8 cellular contexts compared by ENCODE assay signal in genomic region chr1:156505679-156506298, GRCh38. TPM values are rescaled to one million over a fixed set of nuclear protein-coding genes. Genes with fewer than 3 reads are reported as not detected.
DNase-seq lines count a peak whose midpoint lies in the region; ATAC-seq and TF ChIP-seq lines count a peak whose summit lies in the region.

No MANE protein-coding gene starts in this region.

- no peaks in the 10 kb centered on the region; the same call in 1 of the 2 replicates for H3K9me2 ChIP-seq in GM23338 (ENCODE audit: insufficient read depth)

- peaks cover 5% of the 10 kb centered on the region; the same call in 1 of the 3 replicates for H3K9me3 Mint-ChIP-seq in GM23338

- no peaks in the 10 kb centered on the region for H3K79me2 ChIP-seq in GM23338 (replicated peaks; ENCODE audit: insufficient read depth)

- peaks cover 10% of the 10 kb centered on the region; the same call in 1 of the 2 replicates for H3F3A ChIP-seq in GM23338 (replicated peaks; ENCODE audit: low read depth)

- H2AFZ ChIP-seq in GM23338 = no peak overlapping the region

- H3K9ac ChIP-seq in skeletal muscle tissue (ENCODE audit: low read depth in 1 of 3, low read length in 3 of 3) = peak overlapping the region in 2 of 3 donors; percentile 84 to 97

- TF ChIP-seq CTCF in GM23338 (conservative IDR thresholded peaks at IDR 0.05; ENCODE audit: low read depth in 2 of 2) (no peak), VCaP (conservative IDR thresholded peaks at IDR 0.05) (no peak), fibroblast of villous mesenchyme (IDR thresholded peaks at IDR 0.05; ENCODE audit: insufficient read depth, low read depth, low read length) (no peak)

- 0 out of 2 replicates have a peak overlapping the region, but pooled peaks have one; percentile 41 for H3K4me2 ChIP-seq in GM23338

- H3K27me3 ChIP-seq in GM23338 (ENCODE audit: insufficient read depth) = no peaks in the 10 kb centered on the region
- no peaks in the 10 kb centered on the region for H3K27me3 ChIP-seq in skeletal muscle tissue (ENCODE audit: control insufficient read depth in 3 of 3, insufficient read depth in 3 of 3, low read length in 3 of 3)

- no peaks in the 10 kb centered on the region for H3K36me3 ChIP-seq in GM23338 (ENCODE audit: insufficient read depth)
- H3K36me3 ChIP-seq in skeletal muscle tissue (ENCODE audit: control insufficient read depth in 3 of 3, insufficient read depth in 3 of 3, low read length in 3 of 3) = no peaks in the 10 kb centered on the region

- H4K20me1 ChIP-seq in GM23338 (replicated peaks; ENCODE audit: insufficient read depth) = no peaks in the 10 kb centered on the region

- H3K4me1 ChIP-seq in GM23338 (ENCODE audit: insufficient read depth) = peaks cover 27% of the 10 kb centered on the region
- peaks cover 63 to 82% (median 66%) of the 10 kb centered on the region in 3 donors for H3K4me1 ChIP-seq in skeletal muscle tissue (ENCODE audit: control insufficient read depth in 3 of 3, insufficient read depth in 3 of 3, low read length in 3 of 3)

- peak overlapping the region; percentile 73 for H3K4me3 Mint-ChIP-seq in GM23338

- H3K36me3 Mint-ChIP-seq in GM23338 (ENCODE audit: low read depth) = no peaks in the 10 kb centered on the region

- DNase-seq in GM23338 (ENCODE audit: low spot score) = no peak
- no peak for DNase-seq in fibroblast of villous mesenchyme (ENCODE audit: low read depth)
- no peak for DNase-seq in NCI-H1092 (lab: John Stamatoyannopoulos, UW)
- no peak for DNase-seq in NCI-H1694 treated with DMSO at 0.1 percent for 48 hours (lab: John Stamatoyannopoulos, UW)

- peak overlapping the region; percentile 25; the same call in 1 of the 2 replicates for H3K4me3 ChIP-seq in GM23338
- H3K4me3 ChIP-seq in fibroblast of villous mesenchyme (ENCODE audit: low read depth, low read length) = peak overlapping the region; percentile 12
- H3K4me3 ChIP-seq in skeletal muscle tissue (ENCODE audit: low read length in 3 of 3) = peak overlapping the region; percentile 55 to 79 (median 75)

- peak overlapping the region; percentile 94 for H3K27ac Mint-ChIP-seq in GM23338

- H3K4me1 Mint-ChIP-seq in GM23338 = peaks cover 60% of the 10 kb centered on the region

- peaks cover 29% of the 10 kb centered on the region for H3K27me3 Mint-ChIP-seq in GM23338 (ENCODE audit: insufficient read depth, low read depth, poor library complexity)

- ATAC-seq in GM23338 (no peak), HG02884 (IDR thresholded peaks at IDR 0.05; ENCODE audit: unreplicated experiment) (no peak), HG03457 (IDR thresholded peaks at IDR 0.05; ENCODE audit: unreplicated experiment) (no peak)

- H3K27ac ChIP-seq in GM23338 (ENCODE audit: low read depth) (peak overlapping the region; percentile 56; the same call in 1 of the 2 replicates), VCaP (peak overlapping the region; percentile 82), skeletal muscle tissue (ENCODE audit: low read depth, low read length) (peak overlapping the region; percentile 100)

- no peaks in the 10 kb centered on the region for H3K9me3 ChIP-seq in skeletal muscle tissue (ENCODE audit: control insufficient read depth in 3 of 3, low read length in 3 of 3)

TF ChIP-seq in GM23338, 12 proteins besides CTCF, POLR2A, EP300 and RAD21:
- TF ChIP-seq EZH2 (IDR thresholded peaks at IDR 0.05; ENCODE audit: low read depth, unreplicated experiment) (no peak), REST (IDR thresholded peaks at IDR 0.05; ENCODE audit: unreplicated experiment) (no peak)
TF ChIP-seq in GM23338: peak in this region for 0.

RNA-seq across cellular contexts. Expression of gene MEF2D, which starts 5.2 kb away (rescaled TPM):
- 9.7 and 15.5 TPM in 2 replicates for total RNA-seq in GM23338 (2014; rRNA removed; shearing (Covaris generic))
- 10.4 and 10.6 TPM in 2 replicates for polyA plus RNA-seq in GM23338 (2016; fragmentation: Nextera tagmentation; extraction: Ambion mirVana)
- total RNA-seq in fibroblast of villous mesenchyme = 10.0 and 10.8 TPM in 2 replicates
- 7.8 TPM for total RNA-seq in skeletal muscle tissue

Comparison
In these comparisons a context has a peak if more than half of its experiments do, and no peak if none do; other contexts are left out.
1. H3K4me3 ChIP-seq: peak in every context shown above with its lines; median percentile 75 in skeletal muscle tissue; 25 in GM23338; 12 in fibroblast of villous mesenchyme.